Comparison of ENCODE assay signal across 20 cellular contexts in the genomic region with DNA sequence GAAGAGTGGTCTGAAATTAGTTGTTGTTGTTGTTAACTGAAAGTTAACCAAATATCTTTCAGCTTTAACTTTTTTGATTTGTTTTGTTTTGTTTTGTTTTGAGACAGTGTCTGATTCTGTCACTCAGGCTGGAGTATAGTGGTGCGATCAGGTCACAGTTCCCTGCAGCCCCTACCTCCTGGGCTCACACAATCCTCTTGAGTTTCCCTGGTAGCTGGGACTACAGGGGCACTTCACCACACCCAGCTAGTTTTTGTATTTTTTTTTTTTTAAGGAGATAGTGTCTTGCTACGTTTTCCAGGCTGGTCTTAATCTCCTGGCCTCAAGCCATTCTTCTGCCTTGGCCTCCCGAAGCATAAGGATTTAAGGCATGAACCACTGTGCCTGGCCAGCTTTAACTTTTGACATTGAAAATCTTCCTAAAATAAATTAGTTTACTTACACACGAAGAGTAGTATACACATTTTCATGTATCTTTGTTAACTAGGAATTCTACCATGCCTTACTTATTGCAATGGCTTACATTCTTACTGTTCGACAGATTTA. TPM values are rescaled to one million over a fixed set of nuclear protein-coding genes. Genes with fewer than 3 reads are reported as not detected.
"Had no signal": no experiment of that assay in that cellular context is flagged by ENCODE, and none has a peak within 500 bp of the region (broad histone marks: within the 10 kb centered on the region; RNA-seq: fewer than 3 reads in every experiment).

No MANE protein-coding gene starts in this region.

- H3K9me3 ChIP-seq: adrenal gland, colonic mucosa, left ventricle myocardium inferior, ovary, psoas muscle, right atrium auricular region, uterus had no signal

- H3K36me3 ChIP-seq: adrenal gland, colonic mucosa, left ventricle myocardium inferior, ovary, right atrium auricular region, uterus had no signal

- H3K27ac ChIP-seq: adrenal gland, colonic mucosa, left ventricle myocardium inferior, ovary, psoas muscle, right atrium auricular region had no signal

- H3K4me3 ChIP-seq: adrenal gland, colonic mucosa, left ventricle myocardium inferior, ovary, psoas muscle, right atrium auricular region, uterus had no signal

- ATAC-seq: activated T-helper 17 cell treated with anti-CD3 and anti-CD28 coated beads, Interleukin-2, amount 50 U/mL, for 72 hours; natural killer cell; psoas muscle; stimulated activated naive CD8-positive, alpha-beta T cell treated with anti-CD3 and anti-CD28 coated beads, Interleukin-15, Interleukin-2, amounts not matched to agents 100 U/mL and 50 U/mL, for 24 hours; T-cell had no signal

- DNase-seq: activated CD4-positive, alpha-beta T cell treated with anti-CD3 and anti-CD28 coated beads for 1 hour; activated CD8-positive, alpha-beta memory T cell treated with anti-CD3 and anti-CD28 coated beads, Interleukin-2, amount 50 U/mL, for 4 hours; activated naive CD4-positive, alpha-beta T cell; activated T-cell treated with anti-CD3 and anti-CD28 coated beads, Interleukin-2, amount 50 U/mL, for 24 hours; adrenal gland; colonic mucosa; immature natural killer cell; kidney glomerular epithelial cell; left ventricle myocardium inferior; midbrain; natural killer cell; ovary; psoas muscle; stimulated activated CD4-positive, alpha-beta T cell treated with anti-CD3 and anti-CD28 coated beads, Interleukin-12 subunit alpha, Interleukin-12 subunit beta, amount 100 ng/mL, for 4 hours; stimulated activated CD4-positive, alpha-beta T cell treated with anti-CD3 and anti-CD28 coated beads, Interleukin-4, amount 100 ng/mL, for 4 hours; stimulated activated naive CD8-positive, alpha-beta T cell treated with anti-CD3 and anti-CD28 coated beads, Interleukin-15, Interleukin-2, amounts not matched to agents 100 U/mL and 50 U/mL, for 24 hours; T-cell; uterus had no signal

- H3K4me1 ChIP-seq: colonic mucosa had no signal

- H3K27me3 ChIP-seq: adrenal gland, colonic mucosa, ovary, right atrium auricular region, uterus had no signal

RNA-seq across cellular contexts. Expression of gene GNG12, which starts 44.9 kb away (rescaled TPM):
- total RNA-seq: natural killer cell had no signal
